15 cellular contexts compared by ENCODE assay signal in the genomic region with DNA sequence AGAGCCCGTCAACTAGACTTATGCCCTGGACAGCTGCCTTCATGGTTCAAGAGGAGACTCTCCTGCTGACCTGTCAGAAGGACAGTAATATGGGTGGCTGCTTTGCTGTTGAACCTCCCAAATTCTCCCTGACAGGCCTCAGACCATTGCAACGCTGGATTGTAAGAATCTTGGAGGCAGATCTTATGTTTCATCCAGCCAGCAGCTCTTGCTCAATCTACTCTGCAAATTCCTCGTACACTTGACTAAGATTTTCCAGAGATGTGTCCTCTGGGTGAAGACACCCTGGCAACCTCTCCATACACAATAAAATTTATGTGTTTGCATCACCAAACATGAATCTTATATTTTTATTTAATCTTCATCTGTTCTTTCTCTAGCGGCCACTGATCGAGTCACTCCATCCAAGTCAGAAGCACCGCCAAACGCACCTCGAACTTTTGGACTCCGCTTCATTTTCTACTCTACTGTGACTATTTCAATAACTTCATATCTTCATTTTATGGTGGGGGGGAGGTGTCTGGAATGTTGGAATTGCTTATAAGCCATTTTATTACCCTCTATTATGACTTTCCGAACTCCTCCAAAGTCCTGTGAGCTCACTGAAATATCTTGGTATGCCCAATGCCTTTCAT.
DNase-seq lines count a peak whose midpoint lies in the region; ATAC-seq and TF ChIP-seq lines count a peak whose summit lies in the region.
"Had no signal": no experiment of that assay in that cellular context is flagged by ENCODE, and none has a peak within 500 bp of the region (broad histone marks: within the 10 kb centered on the region; RNA-seq: fewer than 3 reads in every experiment).

No MANE protein-coding gene starts in this region.

- H3K27me3 Mint-ChIP-seq in natural killer cell treated with Interleukin-12 subunit alpha and Interleukin-12 subunit beta and Interleukin-15 and Interleukin-18, amount 100 ng/mL, for 72 hours = peaks cover 0 to 5% of the 10 kb centered on the region in 2 donors

- H3K27ac ChIP-seq in coronary artery (peak overlapping the region in 1 of 2 donors; percentile 17), uterus (peak overlapping the region; percentile 74 to 80)

- H3K36me3 Mint-ChIP-seq in natural killer cell treated with Interleukin-12 subunit alpha and Interleukin-12 subunit beta and Interleukin-15 and Interleukin-18, amount 100 ng/mL, for 72 hours = no peaks in the 10 kb centered on the region

- DNase-seq in coronary artery (ENCODE audit: low spot score) (peak; percentile 28), fibroblast of villous mesenchyme (ENCODE audit: low read depth) (peak; percentile 4), omental fat pad (ENCODE audit: low spot score) (no peak), uterus (peak; percentile 64 to 86), AG08396 (ENCODE audit: low spot score) (no peak)
- no peak for DNase-seq in natural killer cell treated with Interleukin-12 subunit alpha and Interleukin-12 subunit beta and Interleukin-15 and Interleukin-18, amount 100 ng/mL, for 72 hours (ENCODE audit: low spot score)
- DNase-seq in stimulated activated CD4-positive, alpha-beta T cell treated with anti-CD3 and anti-CD28 coated beads, Interleukin-4, amount 100 ng/mL, for 4 hours = no peak
- DNase-seq: BE2C; CD4-positive, alpha-beta T cell; EL; HFFc6; MG63; NCI-H1092; NCI-H2081; NCI-H524 treated with DMSO at 0.1 percent for 48 hours had no signal

- peaks cover 0 to 9% of the 10 kb centered on the region in 2 donors for H3K4me1 ChIP-seq in uterus
- H3K4me1 ChIP-seq: BE2C had no signal

- no peaks in the 10 kb centered on the region for H3K4me1 Mint-ChIP-seq in natural killer cell treated with Interleukin-12 subunit alpha and Interleukin-12 subunit beta and Interleukin-15 and Interleukin-18, amount 100 ng/mL, for 72 hours (ENCODE audit: low read depth in 2 of 2)

- H3K4me3 ChIP-seq in coronary artery (no peak overlapping the region), fibroblast of villous mesenchyme (ENCODE audit: low read depth, low read length) (no peak overlapping the region), uterus (no peak overlapping the region)
- H3K4me3 ChIP-seq: MG63 had no signal

- ATAC-seq in omental fat pad (ENCODE audit: low FRiP score) = peak; percentile 76
- no peak for ATAC-seq in natural killer cell treated with Interleukin-12 subunit alpha and Interleukin-12 subunit beta and Interleukin-15 and Interleukin-18, amount 100 ng/mL, for 72 hours

- H3K27me3 ChIP-seq in uterus = no peaks in the 10 kb centered on the region
- H3K27me3 ChIP-seq: MG63 had no signal

- TF ChIP-seq CTCF in coronary artery (IDR thresholded peaks at IDR 0.05) = no peak
- no peak for TF ChIP-seq CTCF in fibroblast of villous mesenchyme (IDR thresholded peaks at IDR 0.05; ENCODE audit: insufficient read depth, low read depth, low read length)
- no peak for TF ChIP-seq CTCF in omental fat pad (IDR thresholded peaks at IDR 0.05)
- peak in 1 of 4 experiments; percentile 3 for TF ChIP-seq CTCF in uterus (IDR thresholded peaks at IDR 0.05)

- no peaks in the 10 kb centered on the region for H3K9me3 ChIP-seq in uterus
- H3K9me3 ChIP-seq: BE2C, MG63 had no signal

- no peak for TF ChIP-seq POLR2A in uterus (IDR thresholded peaks at IDR 0.05)

- H3K9me3 Mint-ChIP-seq in natural killer cell treated with Interleukin-12 subunit alpha and Interleukin-12 subunit beta and Interleukin-15 and Interleukin-18, amount 100 ng/mL, for 72 hours = peaks cover 16% of the 10 kb centered on the region

- H3K27ac Mint-ChIP-seq in natural killer cell treated with Interleukin-12 subunit alpha and Interleukin-12 subunit beta and Interleukin-15 and Interleukin-18, amount 100 ng/mL, for 72 hours = no peak overlapping the region
- H3K27ac Mint-ChIP-seq: CD4-positive, alpha-beta T cell; HFFc6 had no signal

- H3K4me3 Mint-ChIP-seq in natural killer cell treated with Interleukin-12 subunit alpha and Interleukin-12 subunit beta and Interleukin-15 and Interleukin-18, amount 100 ng/mL, for 72 hours = no peak overlapping the region
- H3K4me3 Mint-ChIP-seq: CD4-positive, alpha-beta T cell; HFFc6 had no signal

- intact Hi-C loops in uterus (cut with DNase I; ENCODE audit: low total_unique reads) = loop anchor here (2.0 kb wide), 1 partner anchor 140 kb away; no protein-coding TSS in a partner anchor

- H3K36me3 ChIP-seq in uterus = no peaks in the 10 kb centered on the region
- H3K36me3 ChIP-seq: BE2C, MG63 had no signal

Comparison
In these comparisons a context has a peak if more than half of its experiments do, and no peak if none do; other contexts are left out.
1. DNase-seq: peak in coronary artery (single experiment), fibroblast of villous mesenchyme (single experiment) and uterus (2 of 2); none in omental fat pad (single experiment), AG08396 (single experiment), natural killer cell treated with Interleukin-12 subunit alpha and Interleukin-12 subunit beta and Interleukin-15 and Interleukin-18, amount 100 ng/mL, for 72 hours (single experiment) and stimulated activated CD4-positive, alpha-beta T cell treated with anti-CD3 and anti-CD28 coated beads, Interleukin-4, amount 100 ng/mL, for 4 hours (0 of 2).